ENCODE assay signal across 21 cellular contexts in genomic region chr7:7228472-7228871, GRCh38. TPM values are rescaled to one million over a fixed set of nuclear protein-coding genes. Genes with fewer than 3 reads are reported as not detected.
DNase-seq lines count a peak whose midpoint lies in the region; ATAC-seq and TF ChIP-seq lines count a peak whose summit lies in the region.
"Had no signal": no experiment of that assay in that cellular context is flagged by ENCODE, and none has a peak within 500 bp of the region (broad histone marks: within the 10 kb centered on the region; RNA-seq: fewer than 3 reads in every experiment).

No MANE protein-coding gene starts in this region.

- H3K27ac ChIP-seq in hepatocyte = no peak overlapping the region
- H3K27ac ChIP-seq: BLaER1, esophagus muscularis mucosa, pancreas had no signal

- POLR2A ChIA-PET in naive thymus-derived CD8-positive, alpha-beta T cell (lab: Charles Lee) = no interaction called here

- 89% methylated on average over 2 of the region's 2 CpGs for WGBS in hepatocyte (ENCODE audit: low lambda C conversion rate, missing lambda C conversion rate)

- H3K36me3 ChIP-seq in hepatocyte (replicated peaks; ENCODE audit: insufficient read depth, low read depth) = no peaks in the 10 kb centered on the region
- H3K36me3 ChIP-seq: esophagus muscularis mucosa, pancreas had no signal

- no peak overlapping the region for H3K4me3 Mint-ChIP-seq in naive thymus-derived CD8-positive, alpha-beta T cell
- H3K4me3 Mint-ChIP-seq in mesothelial cell of epicardium = no peak overlapping the region
- H3K4me3 Mint-ChIP-seq: activated CD4-positive, alpha-beta T cell treated with anti-CD3 and anti-CD28 coated beads for 36 hours had no signal

- H3K4me1 Mint-ChIP-seq in naive thymus-derived CD8-positive, alpha-beta T cell = peaks cover 9 to 47% (median 43%) of the 10 kb centered on the region in 4 donors
- H3K4me1 Mint-ChIP-seq in mesothelial cell of epicardium = no peaks in the 10 kb centered on the region

- no peaks in the 10 kb centered on the region for H3K27me3 ChIP-seq in hepatocyte
- H3K27me3 ChIP-seq: BLaER1, esophagus muscularis mucosa, pancreas had no signal

- H3K27ac Mint-ChIP-seq in naive thymus-derived CD8-positive, alpha-beta T cell = peak overlapping the region in 6 of 10 donors; percentile 3 to 44 (median 32)
- no peak overlapping the region for H3K27ac Mint-ChIP-seq in mesothelial cell of epicardium
- H3K27ac Mint-ChIP-seq: activated CD4-positive, alpha-beta T cell treated with anti-CD3 and anti-CD28 coated beads for 36 hours had no signal

- peaks cover 22 to 48% (median 48%) of the 10 kb centered on the region in 3 donors for H3K36me3 Mint-ChIP-seq in naive thymus-derived CD8-positive, alpha-beta T cell
- H3K36me3 Mint-ChIP-seq in mesothelial cell of epicardium = peaks cover 38% of the 10 kb centered on the region

- peaks cover 6 to 29% (median 18%) of the 10 kb centered on the region in 9 donors for H3K9me3 Mint-ChIP-seq in naive thymus-derived CD8-positive, alpha-beta T cell
- H3K9me3 Mint-ChIP-seq in mesothelial cell of epicardium = peaks cover 27% of the 10 kb centered on the region

- TF ChIP-seq CTCF in epithelial cell of esophagus (IDR thresholded peaks at IDR 0.05; ENCODE audit: insufficient read depth, low read depth, low read length, missing control alignments) (no peak), hepatocyte (IDR thresholded peaks at IDR 0.05; ENCODE audit: poor library complexity) (no peak), mesothelial cell of epicardium (IDR thresholded peaks at IDR 0.05; ENCODE audit: unreplicated experiment) (no peak)

- ATAC-seq in naive thymus-derived CD8-positive, alpha-beta T cell = no peak
- ATAC-seq: activated CD4-positive, alpha-beta T cell treated with anti-CD3 and anti-CD28 coated beads for 36 hours; left colon; pancreas had no signal

- peaks cover 9% of the 10 kb centered on the region for H3K9me3 ChIP-seq in hepatocyte (ENCODE audit: low read depth)
- H3K9me3 ChIP-seq: pancreas had no signal

- H3K4me2 ChIP-seq in hepatocyte = no peak overlapping the region
- H3K4me2 ChIP-seq: BLaER1 had no signal

- DNase-seq in Ammon's horn (ENCODE audit: low spot score) (peak; percentile 46), HS-5 (ENCODE audit: low read depth) (peak; percentile 33), epithelial cell of esophagus (ENCODE audit: low read depth) (peak; percentile 1), hepatocyte (ENCODE audit: low spot score) (no peak), C1 segment of cervical spinal cord (lab: John Stamatoyannopoulos, UW) (no peak), HUDEP-2 (lab: John Stamatoyannopoulos, UW; ENCODE audit: unreplicated experiment in 76 of 76) (no peak), mesothelial cell of epicardium (ENCODE audit: low spot score in 2 of 2, unreplicated experiment in 2 of 2) (no peak)
- no peak for DNase-seq in naive thymus-derived CD8-positive, alpha-beta T cell
- DNase-seq: activated CD4-positive, alpha-beta T cell treated with anti-CD3 and anti-CD28 coated beads for 36 hours; activated effector memory CD4-positive, alpha-beta T cell treated with anti-CD3 and anti-CD28 coated beads, Interleukin-2, amount 50 U/mL, for 16 hours; dermis blood vessel endothelial cell; left colon; NCI-H2171 treated with DMSO at 0.1 percent for 48 hours; pancreas; small intestine; stimulated activated CD4-positive, alpha-beta T cell treated with anti-CD3 and anti-CD28 coated beads, Interleukin-4, amount 100 ng/mL, for 4 hours; stimulated activated CD8-positive, alpha-beta memory T cell treated with anti-CD3 and anti-CD28 coated beads, Interleukin-4, amount 100 ng/mL, for 48 hours; T1000 had no signal

- no peak overlapping the region for H2AFZ ChIP-seq in hepatocyte

- H3K9me2 ChIP-seq in hepatocyte (replicated peaks; ENCODE audit: insufficient read depth) = no peaks in the 10 kb centered on the region

- peaks cover 62% of the 10 kb centered on the region for H3K79me2 ChIP-seq in hepatocyte

- H3K27me3 Mint-ChIP-seq in naive thymus-derived CD8-positive, alpha-beta T cell = no peaks in the 10 kb centered on the region
- no peaks in the 10 kb centered on the region for H3K27me3 Mint-ChIP-seq in mesothelial cell of epicardium (ENCODE audit: low read depth)
- H3K27me3 Mint-ChIP-seq: activated CD4-positive, alpha-beta T cell treated with anti-CD3 and anti-CD28 coated beads for 36 hours; brain had no signal

- H3K4me1 ChIP-seq in hepatocyte (ENCODE audit: insufficient read depth) = no peaks in the 10 kb centered on the region
- H3K4me1 ChIP-seq: BLaER1, esophagus muscularis mucosa, pancreas had no signal

- H3K4me3 ChIP-seq in epithelial cell of esophagus (ENCODE audit: low read length) (no peak overlapping the region), hepatocyte (no peak overlapping the region)
- H3K4me3 ChIP-seq: BLaER1, esophagus muscularis mucosa, pancreas had no signal

- H4K20me1 ChIP-seq in hepatocyte (ENCODE audit: insufficient read depth, poor library complexity, severe bottlenecking) = no peaks in the 10 kb centered on the region
- H4K20me1 ChIP-seq: BLaER1 had no signal

RNA-seq across cellular contexts. Expression of gene C1GALT1, which starts 46.1 kb away (rescaled TPM):
- total RNA-seq in naive thymus-derived CD8-positive, alpha-beta T cell = 10 to 100 TPM; 64.6 to 65.4 TPM
- polyA plus RNA-seq in naive thymus-derived CD8-positive, alpha-beta T cell = 10 to 100 TPM; 41.7 to 72.6 (median 63.4) TPM
- 65.4 and 71.8 TPM in 2 replicates for total RNA-seq in hepatocyte
- polyA plus RNA-seq in hepatocyte = 37.1 and 38.7 TPM in 2 replicates
- total RNA-seq in mesothelial cell of epicardium = 32.7 to 36.9 TPM (median 36.8 TPM) in 3 replicates

Comparison
In these comparisons a context has a peak if more than half of its experiments do, and no peak if none do; other contexts are left out.
1. DNase-seq: peak in Ammon's horn (single experiment), HS-5 (single experiment) and epithelial cell of esophagus (single experiment); none in naive thymus-derived CD8-positive, alpha-beta T cell (0 of 10), hepatocyte (single experiment), C1 segment of cervical spinal cord (0 of 14), HUDEP-2 (0 of 76) and mesothelial cell of epicardium (0 of 2).